6 cellular contexts compared by ENCODE assay signal in the genomic region with DNA sequence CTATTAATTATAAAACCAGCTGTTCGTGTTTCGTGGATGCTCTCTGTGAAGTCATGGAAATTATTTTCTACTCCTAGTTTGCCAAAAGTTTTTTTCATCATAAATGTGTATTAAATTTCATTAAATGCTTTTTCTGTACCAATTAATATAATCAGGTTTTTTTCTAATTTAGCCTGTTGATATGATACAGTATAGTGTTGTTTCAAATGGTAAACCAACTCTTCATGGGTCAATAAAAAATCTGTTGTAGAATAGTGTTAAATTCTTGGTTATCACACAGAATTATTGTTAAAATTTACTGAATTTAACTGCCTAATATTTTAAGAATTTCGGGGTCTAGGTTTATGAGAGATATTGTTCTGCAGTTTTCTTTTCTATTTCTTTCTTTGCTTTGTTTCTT.
"Had no signal": no experiment of that assay in that cellular context is flagged by ENCODE, and none has a peak within 500 bp of the region (broad histone marks: within the 10 kb centered on the region; RNA-seq: fewer than 3 reads in every experiment).

No MANE protein-coding gene starts in this region.

- H3K4me3 ChIP-seq: GM23338, K562 had no signal

- H3K4me1 Mint-ChIP-seq: GM23338, H9 had no signal

- DNase-seq: H9, HCEC 1CT, IMR-90, KG1 had no signal

- H3K9me3 Mint-ChIP-seq: GM23338, H9 had no signal

- H3K27ac Mint-ChIP-seq: GM23338, H9 had no signal

- H3K4me3 Mint-ChIP-seq: GM23338, H9 had no signal

- ATAC-seq: GM23338, K562 had no signal
